22 cellular contexts compared by ENCODE assay signal in genomic region chr15:93300796-93301195, GRCh38.
A peak's percentile ranks its signal among the peaks of the same experiment; 100 is the strongest.
DNase-seq lines count a peak whose midpoint lies in the region; ATAC-seq and TF ChIP-seq lines count a peak whose summit lies in the region.
"Had no signal": no experiment of that assay in that cellular context is flagged by ENCODE, and none has a peak within 500 bp of the region (broad histone marks: within the 10 kb centered on the region; RNA-seq: fewer than 3 reads in every experiment).

No MANE protein-coding gene starts in this region.

- H3K36me3 Mint-ChIP-seq in activated CD8-positive, alpha-beta memory T cell treated with anti-CD3 and anti-CD28 coated beads, Interleukin-2, amount 10 ng/mL, durations not matched to agents 7 days and 5 days: no peaks in the 10 kb centered on the region
- H3K36me3 Mint-ChIP-seq in osteocyte (ENCODE audit: unreplicated experiment): no peaks in the 10 kb centered on the region

- no peak for TF ChIP-seq EP300 in esophagus muscularis mucosa (IDR thresholded peaks at IDR 0.05)

- TF ChIP-seq CTCF in esophagus muscularis mucosa (IDR thresholded peaks at IDR 0.05): no peak
- TF ChIP-seq CTCF in osteocyte (IDR thresholded peaks at IDR 0.05): no peak
- no peak for TF ChIP-seq CTCF in uterus (IDR thresholded peaks at IDR 0.05)

- H3K27me3 ChIP-seq in esophagus muscularis mucosa (no peaks in the 10 kb centered on the region), uterus (no peaks in the 10 kb centered on the region)
- H3K27me3 ChIP-seq: SJCRH30 had no signal

- H3K4me3 Mint-ChIP-seq in activated CD8-positive, alpha-beta memory T cell treated with anti-CD3 and anti-CD28 coated beads, Interleukin-2, amount 10 ng/mL, durations not matched to agents 7 days and 5 days: no peak overlapping the region
- no peak overlapping the region for H3K4me3 Mint-ChIP-seq in osteocyte (ENCODE audit: unreplicated experiment)
- H3K4me3 Mint-ChIP-seq: B cell, GM23338 had no signal

- WGBS in esophagus muscularis mucosa: 54% methylated on average over 3 of the region's 3 CpGs

- peaks cover 17% of the 10 kb centered on the region for H3K27me3 Mint-ChIP-seq in activated CD8-positive, alpha-beta memory T cell treated with anti-CD3 and anti-CD28 coated beads, Interleukin-2, amount 10 ng/mL, durations not matched to agents 7 days and 5 days
- no peaks in the 10 kb centered on the region for H3K27me3 Mint-ChIP-seq in osteocyte (ENCODE audit: unreplicated experiment)
- H3K27me3 Mint-ChIP-seq: B cell had no signal

- H3K27ac ChIP-seq in esophagus muscularis mucosa (replicated peaks in 1 of 4) (no peak overlapping the region), uterus (no peak overlapping the region)
- H3K27ac ChIP-seq: SJCRH30 had no signal

- no peaks in the 10 kb centered on the region for H3K4me1 Mint-ChIP-seq in activated CD8-positive, alpha-beta memory T cell treated with anti-CD3 and anti-CD28 coated beads, Interleukin-2, amount 10 ng/mL, durations not matched to agents 7 days and 5 days
- H3K4me1 Mint-ChIP-seq in osteocyte (ENCODE audit: unreplicated experiment): no peaks in the 10 kb centered on the region
- H3K4me1 Mint-ChIP-seq: B cell had no signal

- H3K9me3 ChIP-seq in esophagus muscularis mucosa (no peaks in the 10 kb centered on the region), uterus (no peaks in the 10 kb centered on the region)
- H3K9me3 ChIP-seq: HAP-1, SJCRH30 had no signal

- CTCF ChIA-PET in activated CD8-positive, alpha-beta memory T cell treated with anti-CD3 and anti-CD28 coated beads, Interleukin-2, amount 10 ng/mL, durations not matched to agents 7 days and 5 days (lab: Charles Lee): interaction anchor here (1.0 to 1.2 kb wide), 2 partner anchors 212 to 213 kb away, joined by 3 to 5 read pairs; no protein-coding TSS in a partner anchor

- no peaks in the 10 kb centered on the region for H3K4me1 ChIP-seq in esophagus muscularis mucosa
- no peaks in the 10 kb centered on the region for H3K4me1 ChIP-seq in uterus
- H3K4me1 ChIP-seq: HAP-1 had no signal

- H3K27ac Mint-ChIP-seq in activated CD8-positive, alpha-beta memory T cell treated with anti-CD3 and anti-CD28 coated beads, Interleukin-2, amount 10 ng/mL, durations not matched to agents 7 days and 5 days: no peak overlapping the region
- H3K27ac Mint-ChIP-seq in osteocyte (ENCODE audit: unreplicated experiment): no peak overlapping the region
- H3K27ac Mint-ChIP-seq: B cell, GM23338 had no signal

- ATAC-seq in activated CD8-positive, alpha-beta memory T cell treated with anti-CD3 and anti-CD28 coated beads, Interleukin-2, amount 10 ng/mL, durations not matched to agents 7 days and 5 days: no peak
- ATAC-seq in GM21423 (IDR thresholded peaks at IDR 0.05; ENCODE audit: unreplicated experiment) (no peak), GM19328 (IDR thresholded peaks at IDR 0.05; ENCODE audit: unreplicated experiment) (no peak)
- ATAC-seq: GM23338, Panc1 had no signal

- H3K36me3 ChIP-seq in esophagus muscularis mucosa: no peaks in the 10 kb centered on the region
- no peaks in the 10 kb centered on the region for H3K36me3 ChIP-seq in uterus
- H3K36me3 ChIP-seq: HAP-1, SJCRH30 had no signal

- TF ChIP-seq POLR2A in esophagus muscularis mucosa (IDR thresholded peaks at IDR 0.05; ENCODE audit: low read depth) (no peak), uterus (IDR thresholded peaks at IDR 0.05) (no peak)

- H3K9me3 Mint-ChIP-seq in activated CD8-positive, alpha-beta memory T cell treated with anti-CD3 and anti-CD28 coated beads, Interleukin-2, amount 10 ng/mL, durations not matched to agents 7 days and 5 days (ENCODE audit: low read depth): no peaks in the 10 kb centered on the region
- no peaks in the 10 kb centered on the region for H3K9me3 Mint-ChIP-seq in osteocyte (ENCODE audit: unreplicated experiment)
- H3K9me3 Mint-ChIP-seq: GM23338 had no signal

- peak; percentile 11 for DNase-seq in activated CD8-positive, alpha-beta memory T cell treated with anti-CD3 and anti-CD28 coated beads, Interleukin-2, amount 10 ng/mL, durations not matched to agents 7 days and 5 days
- DNase-seq in activated CD8-positive, alpha-beta memory T cell treated with anti-CD3 and anti-CD28 coated beads, Interleukin-2, amount 50 U/mL, for 48 hours: no peak
- DNase-seq in esophagus muscularis mucosa (ENCODE audit: extremely low spot score) (peak; percentile 64), osteocyte (ENCODE audit: extremely low spot score, unreplicated experiment) (peak; percentile 17), uterus (peak; percentile 39 to 57), NCI-H82 treated with DMSO at 0.1 percent for 48 hours (lab: John Stamatoyannopoulos, UW; ENCODE audit: unreplicated experiment) (no peak)
- DNase-seq: DMS53, GDM1, MM.1S, NCI-H1048, NCI-H2029 treated with DMSO at 0.1 percent for 48 hours, NCI-H2171, NCI-H345, NCI-H524, NCI-H774, SJCRH30 had no signal

- H3K4me3 ChIP-seq in esophagus muscularis mucosa (no peak overlapping the region), uterus (no peak overlapping the region)
- H3K4me3 ChIP-seq: GM23338, HAP-1, SJCRH30 had no signal

- intact Hi-C loops in esophagus muscularis mucosa (cut with DNase I) (no loop called here), uterus (cut with DNase I; ENCODE audit: low total_unique reads) (no loop called here)

Comparison
In these comparisons a context has a peak if more than half of its experiments do, and no peak if none do; other contexts are left out.
1. DNase-seq: peak in activated CD8-positive, alpha-beta memory T cell treated with anti-CD3 and anti-CD28 coated beads, Interleukin-2, amount 10 ng/mL, durations not matched to agents 7 days and 5 days (single experiment), esophagus muscularis mucosa (single experiment), osteocyte (single experiment) and uterus (2 of 2); none in activated CD8-positive, alpha-beta memory T cell treated with anti-CD3 and anti-CD28 coated beads, Interleukin-2, amount 50 U/mL, for 48 hours (single experiment) and NCI-H82 treated with DMSO at 0.1 percent for 48 hours (single experiment).